ENCODE assay signal across 1 cellular context in the genomic region with DNA sequence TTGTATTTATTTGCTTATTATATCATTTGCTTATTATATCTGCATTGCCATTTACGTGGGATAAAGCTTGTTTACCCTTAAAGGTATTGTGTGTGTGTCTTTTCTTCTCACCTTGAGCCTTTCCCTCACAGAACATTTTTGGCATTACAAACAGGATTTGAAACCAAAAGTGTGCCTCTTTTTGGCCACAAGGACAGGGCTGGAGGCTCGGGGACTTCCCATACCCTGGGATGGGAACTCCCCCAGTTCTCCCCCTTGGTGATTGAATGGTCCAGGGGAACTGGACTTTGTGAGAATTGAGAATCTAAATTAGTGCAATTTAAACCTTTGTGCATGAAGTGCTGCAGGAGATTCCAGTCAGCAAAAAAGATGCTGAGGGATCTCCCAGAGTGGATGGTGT.
TF ChIP-seq lines count a peak whose summit lies in the region.

No MANE protein-coding gene starts in this region.

TF ChIP-seq in GM12878, 131 proteins besides CTCF, POLR2A, EP300 and RAD21 (continues in another document):
- TF ChIP-seq NBN (IDR thresholded peaks at IDR 0.05) (no peak), ATF7 (IDR thresholded peaks at IDR 0.05; ENCODE audit: low read depth) (no peak), MEF2B (IDR thresholded peaks at IDR 0.05; ENCODE audit: partially characterized antibody, poor library complexity, severe bottlenecking) (peak; percentile 92), BCL3 (IDR thresholded peaks at IDR 0.05; ENCODE audit: borderline replicate concordance, insufficient read depth, low read depth, low read length, poor library complexity, severe bottlenecking) (peak; percentile 87), DPF2 (IDR thresholded peaks at IDR 0.05) (0 out of 2 replicates have a peak, but pooled peaks have one; percentile 39), YY1 (IDR thresholded peaks at IDR 0.05; ENCODE audit: low read depth, low read length) (no peak), ESRRA (IDR thresholded peaks at IDR 0.05; ENCODE audit: low read length) (no peak), FOXM1 (IDR thresholded peaks at IDR 0.05; ENCODE audit: low read depth, low read length) (peak; percentile 55), STAT1 (conservative IDR thresholded peaks at IDR 0.05) (no peak), YBX1 (IDR thresholded peaks at IDR 0.05) (no peak), PRDM15 (CRISPR knock-in tag; IDR thresholded peaks at IDR 0.05) (no peak), POLR2AphosphoS5 (IDR thresholded peaks at IDR 0.05; ENCODE audit: low read length) (no peak), CHD4 (IDR thresholded peaks at IDR 0.05) (no peak), IKZF1 (conservative IDR thresholded peaks at IDR 0.05) (peak; percentile 60), GATAD2B (conservative IDR thresholded peaks at IDR 0.05; ENCODE audit: low read depth) (peak; percentile 44; the same call in 1 of the 2 replicates), WRNIP1 (IDR thresholded peaks at IDR 0.05; ENCODE audit: borderline replicate concordance, low read depth, low read length) (no peak), TCF3 (IDR thresholded peaks at IDR 0.05; ENCODE audit: borderline replicate concordance, insufficient read depth, low read depth, low read length) (no peak), IRF4 (IDR thresholded peaks at IDR 0.05; ENCODE audit: low read depth, low read length) (0 out of 2 replicates have a peak, but pooled peaks have one; percentile 22), PML (IDR thresholded peaks at IDR 0.05; ENCODE audit: low read length) (0 out of 2 replicates have a peak, but pooled peaks have one; percentile 29), MTA2 (IDR thresholded peaks at IDR 0.05; ENCODE audit: low read depth) (peak; percentile 53; the same call in 1 of the 2 replicates), CBX5 (IDR thresholded peaks at IDR 0.05; ENCODE audit: low read depth) (peak; percentile 78), SPI1 (IDR thresholded peaks at IDR 0.05; ENCODE audit: borderline replicate concordance, insufficient read depth, low read depth, low read length) (peak; percentile 78), BRCA1 (IDR thresholded peaks at IDR 0.05; ENCODE audit: low read depth, low read length) (no peak), SP1 (IDR thresholded peaks at IDR 0.05; ENCODE audit: low read depth, low read length) (no peak), RELA (IDR thresholded peaks at IDR 0.05; ENCODE audit: borderline replicate concordance, partially characterized antibody) (peak; percentile 96), EED (IDR thresholded peaks at IDR 0.05; ENCODE audit: low read depth) (peak; percentile 53; the same call in 1 of the 2 replicates), NRF1 (conservative IDR thresholded peaks at IDR 0.05; ENCODE audit: low read depth, low read length) (no peak), CBFB (IDR thresholded peaks at IDR 0.05; ENCODE audit: low read depth) (no peak), HCFC1 (IDR thresholded peaks at IDR 0.05; ENCODE audit: low read length) (no peak), RCOR1 (conservative IDR thresholded peaks at IDR 0.05; ENCODE audit: low read depth, low read length) (no peak), SUZ12 (IDR thresholded peaks at IDR 0.05; ENCODE audit: unreplicated experiment) (no peak), CREM (IDR thresholded peaks at IDR 0.05; ENCODE audit: low read depth) (no peak), HSF1 (IDR thresholded peaks at IDR 0.05; ENCODE audit: low read depth, low read length) (no peak), RUNX3 (IDR thresholded peaks at IDR 0.05; ENCODE audit: low read length) (peak; percentile 86), SMAD5 (IDR thresholded peaks at IDR 0.05; ENCODE audit: low read depth) (no peak), TAF1 (IDR thresholded peaks at IDR 0.05; ENCODE audit: borderline replicate concordance, low read depth, low read length) (no peak), RB1 (IDR thresholded peaks at IDR 0.05; ENCODE audit: borderline replicate concordance) (no peak)
- TF ChIP-seq, protein P1, sequence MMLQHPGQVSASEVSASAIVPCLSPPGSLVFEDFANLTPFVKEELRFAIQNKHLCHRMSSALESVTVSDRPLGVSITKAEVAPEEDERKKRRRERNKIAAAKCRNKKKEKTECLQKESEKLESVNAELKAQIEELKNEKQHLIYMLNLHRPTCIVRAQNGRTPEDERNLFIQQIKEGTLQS (IDR thresholded peaks at IDR 0.05; ENCODE audit: borderline replicate concordance, extremely low read depth, low read depth, low read length) = no peak
- TF ChIP-seq, protein P2, sequence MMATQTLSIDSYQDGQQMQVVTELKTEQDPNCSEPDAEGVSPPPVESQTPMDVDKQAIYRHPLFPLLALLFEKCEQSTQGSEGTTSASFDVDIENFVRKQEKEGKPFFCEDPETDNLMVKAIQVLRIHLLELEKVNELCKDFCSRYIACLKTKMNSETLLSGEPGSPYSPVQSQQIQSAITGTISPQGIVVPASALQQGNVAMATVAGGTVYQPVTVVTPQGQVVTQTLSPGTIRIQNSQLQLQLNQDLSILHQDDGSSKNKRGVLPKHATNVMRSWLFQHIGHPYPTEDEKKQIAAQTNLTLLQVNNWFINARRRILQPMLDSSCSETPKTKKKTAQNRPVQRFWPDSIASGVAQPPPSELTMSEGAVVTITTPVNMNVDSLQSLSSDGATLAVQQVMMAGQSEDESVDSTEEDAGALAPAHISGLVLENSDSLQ (IDR thresholded peaks at IDR 0.05) = no peak
- TF ChIP-seq, protein P3, sequence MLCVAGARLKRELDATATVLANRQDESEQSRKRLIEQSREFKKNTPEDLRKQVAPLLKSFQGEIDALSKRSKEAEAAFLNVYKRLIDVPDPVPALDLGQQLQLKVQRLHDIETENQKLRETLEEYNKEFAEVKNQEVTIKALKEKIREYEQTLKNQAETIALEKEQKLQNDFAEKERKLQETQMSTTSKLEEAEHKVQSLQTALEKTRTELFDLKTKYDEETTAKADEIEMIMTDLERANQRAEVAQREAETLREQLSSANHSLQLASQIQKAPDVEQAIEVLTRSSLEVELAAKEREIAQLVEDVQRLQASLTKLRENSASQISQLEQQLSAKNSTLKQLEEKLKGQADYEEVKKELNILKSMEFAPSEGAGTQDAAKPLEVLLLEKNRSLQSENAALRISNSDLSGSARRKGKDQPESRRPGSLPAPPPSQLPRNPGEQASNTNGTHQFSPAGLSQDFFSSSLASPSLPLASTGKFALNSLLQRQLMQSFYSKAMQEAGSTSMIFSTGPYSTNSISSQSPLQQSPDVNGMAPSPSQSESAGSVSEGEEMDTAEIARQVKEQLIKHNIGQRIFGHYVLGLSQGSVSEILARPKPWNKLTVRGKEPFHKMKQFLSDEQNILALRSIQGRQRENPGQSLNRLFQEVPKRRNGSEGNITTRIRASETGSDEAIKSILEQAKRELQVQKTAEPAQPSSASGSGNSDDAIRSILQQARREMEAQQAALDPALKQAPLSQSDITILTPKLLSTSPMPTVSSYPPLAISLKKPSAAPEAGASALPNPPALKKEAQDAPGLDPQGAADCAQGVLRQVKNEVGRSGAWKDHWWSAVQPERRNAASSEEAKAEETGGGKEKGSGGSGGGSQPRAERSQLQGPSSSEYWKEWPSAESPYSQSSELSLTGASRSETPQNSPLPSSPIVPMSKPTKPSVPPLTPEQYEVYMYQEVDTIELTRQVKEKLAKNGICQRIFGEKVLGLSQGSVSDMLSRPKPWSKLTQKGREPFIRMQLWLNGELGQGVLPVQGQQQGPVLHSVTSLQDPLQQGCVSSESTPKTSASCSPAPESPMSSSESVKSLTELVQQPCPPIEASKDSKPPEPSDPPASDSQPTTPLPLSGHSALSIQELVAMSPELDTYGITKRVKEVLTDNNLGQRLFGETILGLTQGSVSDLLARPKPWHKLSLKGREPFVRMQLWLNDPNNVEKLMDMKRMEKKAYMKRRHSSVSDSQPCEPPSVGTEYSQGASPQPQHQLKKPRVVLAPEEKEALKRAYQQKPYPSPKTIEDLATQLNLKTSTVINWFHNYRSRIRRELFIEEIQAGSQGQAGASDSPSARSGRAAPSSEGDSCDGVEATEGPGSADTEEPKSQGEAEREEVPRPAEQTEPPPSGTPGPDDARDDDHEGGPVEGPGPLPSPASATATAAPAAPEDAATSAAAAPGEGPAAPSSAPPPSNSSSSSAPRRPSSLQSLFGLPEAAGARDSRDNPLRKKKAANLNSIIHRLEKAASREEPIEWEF (IDR thresholded peaks at IDR 0.05; ENCODE audit: insufficient replicate concordance, low read depth, low read length) = no peak
- TF ChIP-seq, protein P4, sequence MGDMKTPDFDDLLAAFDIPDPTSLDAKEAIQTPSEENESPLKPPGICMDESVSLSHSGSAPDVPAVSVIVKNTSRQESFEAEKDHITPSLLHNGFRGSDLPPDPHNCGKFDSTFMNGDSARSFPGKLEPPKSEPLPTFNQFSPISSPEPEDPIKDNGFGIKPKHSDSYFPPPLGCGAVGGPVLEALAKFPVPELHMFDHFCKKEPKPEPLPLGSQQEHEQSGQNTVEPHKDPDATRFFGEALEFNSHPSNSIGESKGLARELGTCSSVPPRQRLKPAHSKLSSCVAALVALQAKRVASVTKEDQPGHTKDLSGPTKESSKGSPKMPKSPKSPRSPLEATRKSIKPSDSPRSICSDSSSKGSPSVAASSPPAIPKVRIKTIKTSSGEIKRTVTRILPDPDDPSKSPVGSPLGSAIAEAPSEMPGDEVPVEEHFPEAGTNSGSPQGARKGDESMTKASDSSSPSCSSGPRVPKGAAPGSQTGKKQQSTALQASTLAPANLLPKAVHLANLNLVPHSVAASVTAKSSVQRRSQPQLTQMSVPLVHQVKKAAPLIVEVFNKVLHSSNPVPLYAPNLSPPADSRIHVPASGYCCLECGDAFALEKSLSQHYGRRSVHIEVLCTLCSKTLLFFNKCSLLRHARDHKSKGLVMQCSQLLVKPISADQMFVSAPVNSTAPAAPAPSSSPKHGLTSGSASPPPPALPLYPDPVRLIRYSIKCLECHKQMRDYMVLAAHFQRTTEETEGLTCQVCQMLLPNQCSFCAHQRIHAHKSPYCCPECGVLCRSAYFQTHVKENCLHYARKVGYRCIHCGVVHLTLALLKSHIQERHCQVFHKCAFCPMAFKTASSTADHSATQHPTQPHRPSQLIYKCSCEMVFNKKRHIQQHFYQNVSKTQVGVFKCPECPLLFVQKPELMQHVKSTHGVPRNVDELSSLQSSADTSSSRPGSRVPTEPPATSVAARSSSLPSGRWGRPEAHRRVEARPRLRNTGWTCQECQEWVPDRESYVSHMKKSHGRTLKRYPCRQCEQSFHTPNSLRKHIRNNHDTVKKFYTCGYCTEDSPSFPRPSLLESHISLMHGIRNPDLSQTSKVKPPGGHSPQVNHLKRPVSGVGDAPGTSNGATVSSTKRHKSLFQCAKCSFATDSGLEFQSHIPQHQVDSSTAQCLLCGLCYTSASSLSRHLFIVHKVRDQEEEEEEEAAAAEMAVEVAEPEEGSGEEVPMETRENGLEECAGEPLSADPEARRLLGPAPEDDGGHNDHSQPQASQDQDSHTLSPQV (IDR thresholded peaks at IDR 0.05) = no peak
- TF ChIP-seq, protein P5, sequence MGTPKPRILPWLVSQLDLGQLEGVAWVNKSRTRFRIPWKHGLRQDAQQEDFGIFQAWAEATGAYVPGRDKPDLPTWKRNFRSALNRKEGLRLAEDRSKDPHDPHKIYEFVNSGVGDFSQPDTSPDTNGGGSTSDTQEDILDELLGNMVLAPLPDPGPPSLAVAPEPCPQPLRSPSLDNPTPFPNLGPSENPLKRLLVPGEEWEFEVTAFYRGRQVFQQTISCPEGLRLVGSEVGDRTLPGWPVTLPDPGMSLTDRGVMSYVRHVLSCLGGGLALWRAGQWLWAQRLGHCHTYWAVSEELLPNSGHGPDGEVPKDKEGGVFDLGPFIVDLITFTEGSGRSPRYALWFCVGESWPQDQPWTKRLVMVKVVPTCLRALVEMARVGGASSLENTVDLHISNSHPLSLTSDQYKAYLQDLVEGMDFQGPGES (IDR thresholded peaks at IDR 0.05) = no peak
